Comparison of ENCODE assay signal across 8 cellular contexts in the genomic region with DNA sequence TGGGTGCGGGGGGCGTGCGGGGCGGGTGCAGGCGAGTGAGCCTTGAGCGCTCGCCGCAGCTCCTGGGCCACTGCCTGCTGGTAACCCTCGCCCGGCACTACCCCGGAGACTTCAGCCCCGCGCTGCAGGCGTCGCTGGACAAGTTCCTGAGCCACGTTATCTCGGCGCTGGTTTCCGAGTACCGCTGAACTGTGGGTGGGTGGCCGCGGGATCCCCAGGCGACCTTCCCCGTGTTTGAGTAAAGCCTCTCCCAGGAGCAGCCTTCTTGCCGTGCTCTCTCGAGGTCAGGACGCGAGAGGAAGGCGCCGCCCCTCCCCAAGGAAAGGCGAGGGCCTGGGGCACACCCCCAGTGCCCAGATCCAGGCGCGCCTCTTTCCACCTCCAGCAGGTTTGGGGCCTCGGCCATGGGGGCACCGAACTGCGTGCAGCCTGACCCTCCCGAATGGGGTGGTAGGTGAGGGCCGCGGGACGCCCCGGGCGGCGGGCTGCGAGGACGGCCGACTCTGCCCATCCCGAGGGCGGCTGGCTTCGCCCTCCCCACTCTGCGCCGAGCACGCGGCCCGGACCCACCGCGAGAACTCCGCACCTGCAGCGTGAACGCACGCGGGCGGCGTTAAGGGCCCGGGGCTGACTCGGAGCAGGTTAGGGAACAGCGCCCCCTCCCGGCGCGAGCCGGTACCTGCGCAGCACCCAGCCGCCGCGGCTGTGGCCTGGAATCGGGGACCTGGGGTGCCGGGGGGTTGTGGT. TPM values are rescaled to one million over a fixed set of nuclear protein-coding genes. Genes with fewer than 3 reads are reported as not detected.
DNase-seq lines count a peak whose midpoint lies in the region; ATAC-seq and TF ChIP-seq lines count a peak whose summit lies in the region.

No MANE protein-coding gene starts in this region.

- intact Hi-C loops in PC-3 (cut with micrococcal nuclease): loop anchor here (2.0 kb wide), 1 partner anchor 74 kb away; no protein-coding TSS in a partner anchor
- intact Hi-C loops in esophagus muscularis mucosa (cut with DNase I): loop anchor here (2.0 kb wide), 1 partner anchor 74 kb away; no protein-coding TSS in a partner anchor
- intact Hi-C loops in naive thymus-derived CD4-positive, alpha-beta T cell (cut with micrococcal nuclease): loop anchor here (1.0 to 2.0 kb wide), 10 partner anchors 27 to 182 kb away; partner anchors contain the start of genes AXIN1 (in 1 of the 2) and NPRL3 (in 1 of the 2)

- peaks cover 12% of the 10 kb centered on the region for H3K4me1 Mint-ChIP-seq in activated T-cell treated with anti-CD3 and anti-CD28 coated beads, Interleukin-2, amount 50 U/mL, for 24 hours (ENCODE audit: low read depth)
- H3K4me1 Mint-ChIP-seq in naive thymus-derived CD4-positive, alpha-beta T cell: peaks cover 0 to 9% (median 4%) of the 10 kb centered on the region in 7 donors
- H3K4me1 Mint-ChIP-seq in stimulated activated effector memory CD8-positive, alpha-beta T cell treated with anti-CD3 and anti-CD28 coated beads, Interleukin-12 subunit alpha, Interleukin-12 subunit beta, amount 100 ng/mL, for 72 hours: no peaks in the 10 kb centered on the region

- POLR2A ChIA-PET in PC-3 (lab: Charles Lee; ENCODE audit: unreplicated experiment): no interaction called here
- POLR2A ChIA-PET in naive thymus-derived CD4-positive, alpha-beta T cell (lab: Charles Lee): interaction anchor here (0.6 to 1.2 kb wide), 6 partner anchors 44 to 1659 kb away, joined by 3 to 5 read pairs (median 4); partner anchors contain the start of genes DECR2 and LUC7L

- CTCF ChIA-PET in PC-3 (lab: Charles Lee): interaction anchor here (0.8 kb wide), 1 partner anchor 74 kb away, joined by 3 read pairs; no protein-coding TSS in a partner anchor
- CTCF ChIA-PET in naive thymus-derived CD4-positive, alpha-beta T cell (lab: Charles Lee): interaction anchor here (0.6 to 1.7 kb wide), 7 partner anchors 10 to 115 kb away, joined by 4 to 9 read pairs (median 5); no protein-coding TSS in a partner anchor

- peak; percentile 61 for DNase-seq in EL
- peak; percentile 68 for DNase-seq in PC-3
- DNase-seq in activated T-cell treated with anti-CD3 and anti-CD28 coated beads, Interleukin-2, amount 50 U/mL, for 24 hours: peak; percentile 93
- DNase-seq in esophagus muscularis mucosa (ENCODE audit: extremely low spot score): no peak
- peak; percentile 73 to 91 (median 85) for DNase-seq in naive thymus-derived CD4-positive, alpha-beta T cell
- DNase-seq in stimulated activated effector memory CD8-positive, alpha-beta T cell treated with anti-CD3 and anti-CD28 coated beads, Interleukin-12 subunit alpha, Interleukin-12 subunit beta, amount 100 ng/mL, for 72 hours (ENCODE audit: low spot score in 2 of 2): peak; percentile 88 to 93

- H3K27me3 ChIP-seq in HUES6 (ENCODE audit: control insufficient read depth, insufficient read depth, low read length) (peaks cover 47% of the 10 kb centered on the region), PC-3 (ENCODE audit: low read length) (peaks cover 10% of the 10 kb centered on the region), esophagus muscularis mucosa (peaks cover 0 to 46% (median 39%) of the 10 kb centered on the region in 4 donors)
- H3K27me3 ChIP-seq in naive thymus-derived CD4-positive, alpha-beta T cell (ENCODE audit: control insufficient read depth in 2 of 2, insufficient read depth in 2 of 2, low read length in 2 of 2): peaks cover 20 to 23% of the 10 kb centered on the region in 2 donors

- no TSS peak for BruUV-seq in PC-3 (replicated peaks; lab: Mats Ljungman, UMichigan)

- peaks cover 19% of the 10 kb centered on the region for H3K36me3 Mint-ChIP-seq in activated T-cell treated with anti-CD3 and anti-CD28 coated beads, Interleukin-2, amount 50 U/mL, for 24 hours (ENCODE audit: low read depth)
- H3K36me3 Mint-ChIP-seq in naive thymus-derived CD4-positive, alpha-beta T cell: peaks cover 0 to 5% (median 0%) of the 10 kb centered on the region in 5 donors
- peaks cover 21% of the 10 kb centered on the region for H3K36me3 Mint-ChIP-seq in stimulated activated effector memory CD8-positive, alpha-beta T cell treated with anti-CD3 and anti-CD28 coated beads, Interleukin-12 subunit alpha, Interleukin-12 subunit beta, amount 100 ng/mL, for 72 hours

- H3K9me3 ChIP-seq in HUES6 (ENCODE audit: control insufficient read depth, insufficient read depth, low read depth, low read length): no peaks in the 10 kb centered on the region
- H3K9me3 ChIP-seq in PC-3 (ENCODE audit: low read length): no peaks in the 10 kb centered on the region
- H3K9me3 ChIP-seq in esophagus muscularis mucosa: no peaks in the 10 kb centered on the region
- H3K9me3 ChIP-seq in naive thymus-derived CD4-positive, alpha-beta T cell (ENCODE audit: control insufficient read depth in 2 of 3, low read length in 3 of 3): no peaks in the 10 kb centered on the region

- H3K36me3 ChIP-seq in HUES6 (ENCODE audit: control insufficient read depth, insufficient read depth, low read length) (peaks cover 15% of the 10 kb centered on the region), PC-3 (ENCODE audit: low read depth, low read length) (no peaks in the 10 kb centered on the region), esophagus muscularis mucosa (no peaks in the 10 kb centered on the region)
- H3K36me3 ChIP-seq in naive thymus-derived CD4-positive, alpha-beta T cell (ENCODE audit: control insufficient read depth in 2 of 3, insufficient read depth in 3 of 3, low read length in 3 of 3): no peaks in the 10 kb centered on the region

- TF ChIP-seq CTCF in PC-3 (conservative IDR thresholded peaks at IDR 0.05; ENCODE audit: low read depth, low read length) (peak; percentile 83), esophagus muscularis mucosa (IDR thresholded peaks at IDR 0.05) (peak; percentile 90 to 100 (median 91))

- peaks cover 28% of the 10 kb centered on the region for H3K27me3 Mint-ChIP-seq in activated T-cell treated with anti-CD3 and anti-CD28 coated beads, Interleukin-2, amount 50 U/mL, for 24 hours
- peaks cover 13 to 32% (median 19%) of the 10 kb centered on the region in 5 donors for H3K27me3 Mint-ChIP-seq in naive thymus-derived CD4-positive, alpha-beta T cell

- peak overlapping the region; percentile 76 for H3K4me2 ChIP-seq in PC-3 (ENCODE audit: low read length)

- H3K4me3 ChIP-seq in HUES6 (ENCODE audit: low read depth, low read length) (peak overlapping the region; percentile 66), PC-3 (ENCODE audit: low read length) (peak overlapping the region; percentile 42), esophagus muscularis mucosa (peak overlapping the region; percentile 27 to 50 (median 36))
- peak overlapping the region; percentile 47 for H3K4me3 ChIP-seq in naive thymus-derived CD4-positive, alpha-beta T cell (ENCODE audit: low read length)

- no peak for TF ChIP-seq POLR2A in esophagus muscularis mucosa (IDR thresholded peaks at IDR 0.05; ENCODE audit: low read depth)

- H4K20me1 ChIP-seq in PC-3 (ENCODE audit: low read length): no peaks in the 10 kb centered on the region

- no peaks in the 10 kb centered on the region for H3F3A ChIP-seq in PC-3 (ENCODE audit: low read length, unreplicated experiment)

- H3K9ac ChIP-seq in HUES6 (ENCODE audit: low read length) (peak overlapping the region; percentile 19), PC-3 (ENCODE audit: low read length) (no peak overlapping the region)

- ATAC-seq in PC-3 (peak; percentile 73), HG02852 (IDR thresholded peaks at IDR 0.05; ENCODE audit: unreplicated experiment) (no peak)
- peak; percentile 96 for ATAC-seq in naive thymus-derived CD4-positive, alpha-beta T cell
- peak; percentile 88 for ATAC-seq in stimulated activated effector memory CD8-positive, alpha-beta T cell treated with anti-CD3 and anti-CD28 coated beads, Interleukin-12 subunit alpha, Interleukin-12 subunit beta, amount 100 ng/mL, for 72 hours

- H3K27ac Mint-ChIP-seq in activated T-cell treated with anti-CD3 and anti-CD28 coated beads, Interleukin-2, amount 50 U/mL, for 24 hours: no peak overlapping the region
- no peak overlapping the region for H3K27ac Mint-ChIP-seq in naive thymus-derived CD4-positive, alpha-beta T cell
- H3K27ac Mint-ChIP-seq in stimulated activated effector memory CD8-positive, alpha-beta T cell treated with anti-CD3 and anti-CD28 coated beads, Interleukin-12 subunit alpha, Interleukin-12 subunit beta, amount 100 ng/mL, for 72 hours: no peak overlapping the region

- no peaks in the 10 kb centered on the region for H3K9me3 Mint-ChIP-seq in activated T-cell treated with anti-CD3 and anti-CD28 coated beads, Interleukin-2, amount 50 U/mL, for 24 hours
- peaks cover 0 to 1% (median 0%) of the 10 kb centered on the region in 11 donors for H3K9me3 Mint-ChIP-seq in naive thymus-derived CD4-positive, alpha-beta T cell
- H3K9me3 Mint-ChIP-seq in stimulated activated effector memory CD8-positive, alpha-beta T cell treated with anti-CD3 and anti-CD28 coated beads, Interleukin-12 subunit alpha, Interleukin-12 subunit beta, amount 100 ng/mL, for 72 hours: no peaks in the 10 kb centered on the region

- TF ChIP-seq EP300 in esophagus muscularis mucosa (IDR thresholded peaks at IDR 0.05): no peak

- no peaks in the 10 kb centered on the region for H3K9me2 ChIP-seq in PC-3 (replicated peaks; ENCODE audit: low read length)

- 7% methylated on average over 5 of the region's 76 CpGs for WGBS in esophagus muscularis mucosa

- no peak overlapping the region for H3K27ac ChIP-seq in HUES6 (ENCODE audit: low read depth, low read length)
- no peak overlapping the region for H3K27ac ChIP-seq in PC-3 (ENCODE audit: low read length)
- no peak overlapping the region for H3K27ac ChIP-seq in esophagus muscularis mucosa (replicated peaks in 1 of 4)
- H3K27ac ChIP-seq in naive thymus-derived CD4-positive, alpha-beta T cell (ENCODE audit: low read depth, low read length): no peak overlapping the region

- peak overlapping the region; percentile 25 for H3K4me3 Mint-ChIP-seq in activated T-cell treated with anti-CD3 and anti-CD28 coated beads, Interleukin-2, amount 50 U/mL, for 24 hours
- H3K4me3 Mint-ChIP-seq in naive thymus-derived CD4-positive, alpha-beta T cell: peak overlapping the region in 8 of 10 donors; percentile 30 to 69 (median 57)
- H3K4me3 Mint-ChIP-seq in stimulated activated effector memory CD8-positive, alpha-beta T cell treated with anti-CD3 and anti-CD28 coated beads, Interleukin-12 subunit alpha, Interleukin-12 subunit beta, amount 100 ng/mL, for 72 hours: peak overlapping the region; percentile 18

- H3K4me1 ChIP-seq in HUES6 (ENCODE audit: control insufficient read depth, insufficient read depth, low read length) (peaks cover 4% of the 10 kb centered on the region; the same call in 1 of the 2 replicates), PC-3 (ENCODE audit: insufficient read depth, low read length) (peaks cover 5% of the 10 kb centered on the region; the same call in 1 of the 2 replicates), esophagus muscularis mucosa (peaks cover 19 to 28% (median 28%) of the 10 kb centered on the region in 4 donors)
- H3K4me1 ChIP-seq in naive thymus-derived CD4-positive, alpha-beta T cell (ENCODE audit: control insufficient read depth in 2 of 2, insufficient read depth in 2 of 2, low read length in 2 of 2): peaks cover 3 to 9% of the 10 kb centered on the region in 2 donors

- peak overlapping the region; percentile 81 for H2AFZ ChIP-seq in PC-3 (ENCODE audit: low read length)

- H3K79me2 ChIP-seq in PC-3 (ENCODE audit: low read length): no peaks in the 10 kb centered on the region

RNA-seq across cellular contexts. Expression of gene HBQ1, which starts 0.8 kb away (rescaled TPM):
- total RNA-seq in PC-3 (2014; rRNA removed) (not detected in 2 replicates), esophagus muscularis mucosa (1 to 10 TPM in 1 of 4 donors, not detected in 3; 1.2 TPM)
- total RNA-seq in naive thymus-derived CD4-positive, alpha-beta T cell: not detected
- not detected for polyA plus RNA-seq in naive thymus-derived CD4-positive, alpha-beta T cell

RNA-seq across cellular contexts. Expression of gene HBA1, which starts 4.6 kb away (rescaled TPM):
- total RNA-seq in PC-3 (2014; rRNA removed) (not detected in 2 replicates), esophagus muscularis mucosa (100 to 1,000 TPM in 1 of 4 donors, 10 to 100 TPM in 2, not detected in 1; 72.4 to 906 (median 98.6) TPM)
- 10 to 100 TPM in 1 of 5 experiments, 1 to 10 TPM in 2, not detected in 2; 1.1 to 33.5 (median 2.2) TPM for total RNA-seq in naive thymus-derived CD4-positive, alpha-beta T cell
- polyA plus RNA-seq in naive thymus-derived CD4-positive, alpha-beta T cell: not detected

RNA-seq across cellular contexts. Expression of gene HBA2, which starts 8.4 kb away (rescaled TPM):
- total RNA-seq in PC-3 (2014; rRNA removed) (not detected in 2 replicates), esophagus muscularis mucosa (1,000 to 10,000 TPM in 1 of 4 donors, 100 to 1,000 TPM in 1, 10 to 100 TPM in 1, 1 to 10 TPM in 1; 1.7 to 1,686 (median 156) TPM)
- 10 to 100 TPM in 1 of 5 experiments, 1 to 10 TPM in 1, under 1 TPM in 1, not detected in 2; 0.68 to 10.4 (median 1.1) TPM for total RNA-seq in naive thymus-derived CD4-positive, alpha-beta T cell
- under 1 TPM in 1 of 2 donors, not detected in 1; 0.63 TPM for polyA plus RNA-seq in naive thymus-derived CD4-positive, alpha-beta T cell

RNA-seq across cellular contexts. Expression of gene HBM, which starts 15.3 kb away (rescaled TPM):
- not detected in 2 replicates for total RNA-seq in PC-3 (2014; rRNA removed)
- 1 to 10 TPM in 1 of 4 donors, not detected in 3; 3.8 TPM for total RNA-seq in esophagus muscularis mucosa
- not detected for total RNA-seq in naive thymus-derived CD4-positive, alpha-beta T cell
- polyA plus RNA-seq in naive thymus-derived CD4-positive, alpha-beta T cell: not detected

RNA-seq across cellular contexts. Expression of gene HBZ, which starts 28.6 kb away (rescaled TPM):
- total RNA-seq in PC-3 (2014; rRNA removed) (not detected in 2 replicates), esophagus muscularis mucosa (not detected)
- total RNA-seq in naive thymus-derived CD4-positive, alpha-beta T cell: not detected
- polyA plus RNA-seq in naive thymus-derived CD4-positive, alpha-beta T cell: not detected
